ENCODE assay signal across 1 cellular context in genomic region chr6:43277643-43278523, GRCh38.
TF ChIP-seq lines count a peak whose summit lies in the region.

No MANE protein-coding gene starts in this region.

TF ChIP-seq in HepG2, 621 proteins besides CTCF, POLR2A, EP300 and RAD21 (continued from another document and continues in another):
- TF ChIP-seq NFE2L1 (CRISPR knock-in tag; IDR thresholded peaks at IDR 0.05; ENCODE audit: borderline replicate concordance) (no peak), ZSCAN29 (CRISPR knock-in tag; conservative IDR thresholded peaks at IDR 0.05) (no peak), POLR2AphosphoS5 (IDR thresholded peaks at IDR 0.05; ENCODE audit: low read depth, low read length) (peak; percentile 39; the same call in 1 of the 2 replicates), ZSCAN12 (CRISPR knock-in tag; IDR thresholded peaks at IDR 0.05) (no peak), ZNF558 (CRISPR knock-in tag; IDR thresholded peaks at IDR 0.05; ENCODE audit: borderline replicate concordance) (0 out of 2 replicates have a peak, but pooled peaks have one; percentile 81), ZNF557 (CRISPR knock-in tag; IDR thresholded peaks at IDR 0.05) (no peak), TEAD3 (CRISPR knock-in tag; optimal IDR thresholded peaks at IDR 0.05; ENCODE audit: borderline replicate concordance) (no peak), GABPB1 (CRISPR knock-in tag; IDR thresholded peaks at IDR 0.05) (peak; percentile 43; the same call in 1 of the 2 replicates), KAT8 (CRISPR knock-in tag; IDR thresholded peaks at IDR 0.05) (no peak), ATF1 (CRISPR knock-in tag; IDR thresholded peaks at IDR 0.05) (no peak), ZFYVE20 (CRISPR knock-in tag; IDR thresholded peaks at IDR 0.05; ENCODE audit: borderline replicate concordance, low read depth) (no peak), ZNF414 (CRISPR knock-in tag; IDR thresholded peaks at IDR 0.05) (peak; percentile 81), REL (CRISPR knock-in tag; conservative IDR thresholded peaks at IDR 0.05) (no peak), ZNF407 (CRISPR knock-in tag; IDR thresholded peaks at IDR 0.05; ENCODE audit: not compliant biosample characterization) (no peak), ZNF792 (CRISPR knock-in tag; IDR thresholded peaks at IDR 0.05) (no peak; the same call in 1 of the 2 replicates), ATAD3A (CRISPR knock-in tag; IDR thresholded peaks at IDR 0.05) (no peak), ZNF781 (CRISPR knock-in tag; IDR thresholded peaks at IDR 0.05; ENCODE audit: borderline replicate concordance, not compliant biosample characterization) (no peak), SAP130 (CRISPR knock-in tag; IDR thresholded peaks at IDR 0.05; ENCODE audit: low read depth) (peak; percentile 31; the same call in 1 of the 2 replicates), HNF4A (CRISPR knock-in tag; IDR thresholded peaks at IDR 0.05) (peak; percentile 97), MXI1 (IDR thresholded peaks at IDR 0.05; ENCODE audit: borderline replicate concordance, low read depth, low read length) (no peak), SP1 (IDR thresholded peaks at IDR 0.05) (no peak), SP1 (CRISPR knock-in tag; IDR thresholded peaks at IDR 0.05) (peak; percentile 17), SOX13 (IDR thresholded peaks at IDR 0.05) (0 out of 2 replicates have a peak, but pooled peaks have one; percentile 18), SOX13 (CRISPR knock-in tag; conservative IDR thresholded peaks at IDR 0.05 in 1 of 2, IDR thresholded peaks at IDR 0.05 in 1 of 2) (peak; percentile 5 to 49; a peak in 1 of 4 replicates), SALL2 (CRISPR knock-in tag; IDR thresholded peaks at IDR 0.05) (no peak), CC2D1A (CRISPR knock-in tag; IDR thresholded peaks at IDR 0.05) (0 out of 2 replicates have a peak, but pooled peaks have one; percentile 23), MED1 (CRISPR knock-in tag; IDR thresholded peaks at IDR 0.05) (peak; percentile 85), PLRG1 (conservative IDR thresholded peaks at IDR 0.05) (no peak), FOXK2 (IDR thresholded peaks at IDR 0.05) (peak; percentile 52; the same call in 1 of the 2 replicates), GATAD2A (CRISPR knock-in tag; IDR thresholded peaks at IDR 0.05) (peak; percentile 93), ZZZ3 (CRISPR knock-in tag; IDR thresholded peaks at IDR 0.05; ENCODE audit: borderline replicate concordance) (no peak; the same call in 1 of the 2 replicates), ZNF850 (CRISPR knock-in tag; conservative IDR thresholded peaks at IDR 0.05) (no peak), ZMYM2 (CRISPR knock-in tag; IDR thresholded peaks at IDR 0.05) (peak; percentile 57; the same call in 1 of the 2 replicates), ZNF768 (CRISPR knock-in tag; IDR thresholded peaks at IDR 0.05) (peak; percentile 8; the same call in 1 of the 2 replicates), SNAPC2 (CRISPR knock-in tag; IDR thresholded peaks at IDR 0.05) (peak; percentile 83; the same call in 1 of the 2 replicates), ZBTB42 (CRISPR knock-in tag; IDR thresholded peaks at IDR 0.05) (no peak), HIVEP1 (CRISPR knock-in tag; IDR thresholded peaks at IDR 0.05) (no peak), SOX5 (CRISPR knock-in tag; IDR thresholded peaks at IDR 0.05; ENCODE audit: borderline replicate concordance) (peak; percentile 38; the same call in 1 of the 2 replicates), NFKB2 (CRISPR knock-in tag; IDR thresholded peaks at IDR 0.05; ENCODE audit: borderline replicate concordance) (peak; percentile 83; the same call in 1 of the 2 replicates)
- TF ChIP-seq, protein P1, sequence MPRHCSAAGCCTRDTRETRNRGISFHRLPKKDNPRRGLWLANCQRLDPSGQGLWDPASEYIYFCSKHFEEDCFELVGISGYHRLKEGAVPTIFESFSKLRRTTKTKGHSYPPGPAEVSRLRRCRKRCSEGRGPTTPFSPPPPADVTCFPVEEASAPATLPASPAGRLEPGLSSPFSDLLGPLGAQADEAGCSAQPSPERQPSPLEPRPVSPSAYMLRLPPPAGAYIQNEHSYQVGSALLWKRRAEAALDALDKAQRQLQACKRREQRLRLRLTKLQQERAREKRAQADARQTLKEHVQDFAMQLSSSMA (CRISPR knock-in tag; IDR thresholded peaks at IDR 0.05) = no peak
- TF ChIP-seq, protein P2, sequence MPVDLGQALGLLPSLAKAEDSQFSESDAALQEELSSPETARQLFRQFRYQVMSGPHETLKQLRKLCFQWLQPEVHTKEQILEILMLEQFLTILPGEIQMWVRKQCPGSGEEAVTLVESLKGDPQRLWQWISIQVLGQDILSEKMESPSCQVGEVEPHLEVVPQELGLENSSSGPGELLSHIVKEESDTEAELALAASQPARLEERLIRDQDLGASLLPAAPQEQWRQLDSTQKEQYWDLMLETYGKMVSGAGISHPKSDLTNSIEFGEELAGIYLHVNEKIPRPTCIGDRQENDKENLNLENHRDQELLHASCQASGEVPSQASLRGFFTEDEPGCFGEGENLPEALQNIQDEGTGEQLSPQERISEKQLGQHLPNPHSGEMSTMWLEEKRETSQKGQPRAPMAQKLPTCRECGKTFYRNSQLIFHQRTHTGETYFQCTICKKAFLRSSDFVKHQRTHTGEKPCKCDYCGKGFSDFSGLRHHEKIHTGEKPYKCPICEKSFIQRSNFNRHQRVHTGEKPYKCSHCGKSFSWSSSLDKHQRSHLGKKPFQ (CRISPR knock-in tag; IDR thresholded peaks at IDR 0.05; ENCODE audit: insufficient replicate concordance) = peak; percentile 7
- TF ChIP-seq, protein P3, sequence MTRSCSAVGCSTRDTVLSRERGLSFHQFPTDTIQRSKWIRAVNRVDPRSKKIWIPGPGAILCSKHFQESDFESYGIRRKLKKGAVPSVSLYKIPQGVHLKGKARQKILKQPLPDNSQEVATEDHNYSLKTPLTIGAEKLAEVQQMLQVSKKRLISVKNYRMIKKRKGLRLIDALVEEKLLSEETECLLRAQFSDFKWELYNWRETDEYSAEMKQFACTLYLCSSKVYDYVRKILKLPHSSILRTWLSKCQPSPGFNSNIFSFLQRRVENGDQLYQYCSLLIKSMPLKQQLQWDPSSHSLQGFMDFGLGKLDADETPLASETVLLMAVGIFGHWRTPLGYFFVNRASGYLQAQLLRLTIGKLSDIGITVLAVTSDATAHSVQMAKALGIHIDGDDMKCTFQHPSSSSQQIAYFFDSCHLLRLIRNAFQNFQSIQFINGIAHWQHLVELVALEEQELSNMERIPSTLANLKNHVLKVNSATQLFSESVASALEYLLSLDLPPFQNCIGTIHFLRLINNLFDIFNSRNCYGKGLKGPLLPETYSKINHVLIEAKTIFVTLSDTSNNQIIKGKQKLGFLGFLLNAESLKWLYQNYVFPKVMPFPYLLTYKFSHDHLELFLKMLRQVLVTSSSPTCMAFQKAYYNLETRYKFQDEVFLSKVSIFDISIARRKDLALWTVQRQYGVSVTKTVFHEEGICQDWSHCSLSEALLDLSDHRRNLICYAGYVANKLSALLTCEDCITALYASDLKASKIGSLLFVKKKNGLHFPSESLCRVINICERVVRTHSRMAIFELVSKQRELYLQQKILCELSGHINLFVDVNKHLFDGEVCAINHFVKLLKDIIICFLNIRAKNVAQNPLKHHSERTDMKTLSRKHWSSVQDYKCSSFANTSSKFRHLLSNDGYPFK (CRISPR knock-in tag; IDR thresholded peaks at IDR 0.05; ENCODE audit: borderline replicate concordance) = peak; percentile 66
- TF ChIP-seq, protein P4, sequence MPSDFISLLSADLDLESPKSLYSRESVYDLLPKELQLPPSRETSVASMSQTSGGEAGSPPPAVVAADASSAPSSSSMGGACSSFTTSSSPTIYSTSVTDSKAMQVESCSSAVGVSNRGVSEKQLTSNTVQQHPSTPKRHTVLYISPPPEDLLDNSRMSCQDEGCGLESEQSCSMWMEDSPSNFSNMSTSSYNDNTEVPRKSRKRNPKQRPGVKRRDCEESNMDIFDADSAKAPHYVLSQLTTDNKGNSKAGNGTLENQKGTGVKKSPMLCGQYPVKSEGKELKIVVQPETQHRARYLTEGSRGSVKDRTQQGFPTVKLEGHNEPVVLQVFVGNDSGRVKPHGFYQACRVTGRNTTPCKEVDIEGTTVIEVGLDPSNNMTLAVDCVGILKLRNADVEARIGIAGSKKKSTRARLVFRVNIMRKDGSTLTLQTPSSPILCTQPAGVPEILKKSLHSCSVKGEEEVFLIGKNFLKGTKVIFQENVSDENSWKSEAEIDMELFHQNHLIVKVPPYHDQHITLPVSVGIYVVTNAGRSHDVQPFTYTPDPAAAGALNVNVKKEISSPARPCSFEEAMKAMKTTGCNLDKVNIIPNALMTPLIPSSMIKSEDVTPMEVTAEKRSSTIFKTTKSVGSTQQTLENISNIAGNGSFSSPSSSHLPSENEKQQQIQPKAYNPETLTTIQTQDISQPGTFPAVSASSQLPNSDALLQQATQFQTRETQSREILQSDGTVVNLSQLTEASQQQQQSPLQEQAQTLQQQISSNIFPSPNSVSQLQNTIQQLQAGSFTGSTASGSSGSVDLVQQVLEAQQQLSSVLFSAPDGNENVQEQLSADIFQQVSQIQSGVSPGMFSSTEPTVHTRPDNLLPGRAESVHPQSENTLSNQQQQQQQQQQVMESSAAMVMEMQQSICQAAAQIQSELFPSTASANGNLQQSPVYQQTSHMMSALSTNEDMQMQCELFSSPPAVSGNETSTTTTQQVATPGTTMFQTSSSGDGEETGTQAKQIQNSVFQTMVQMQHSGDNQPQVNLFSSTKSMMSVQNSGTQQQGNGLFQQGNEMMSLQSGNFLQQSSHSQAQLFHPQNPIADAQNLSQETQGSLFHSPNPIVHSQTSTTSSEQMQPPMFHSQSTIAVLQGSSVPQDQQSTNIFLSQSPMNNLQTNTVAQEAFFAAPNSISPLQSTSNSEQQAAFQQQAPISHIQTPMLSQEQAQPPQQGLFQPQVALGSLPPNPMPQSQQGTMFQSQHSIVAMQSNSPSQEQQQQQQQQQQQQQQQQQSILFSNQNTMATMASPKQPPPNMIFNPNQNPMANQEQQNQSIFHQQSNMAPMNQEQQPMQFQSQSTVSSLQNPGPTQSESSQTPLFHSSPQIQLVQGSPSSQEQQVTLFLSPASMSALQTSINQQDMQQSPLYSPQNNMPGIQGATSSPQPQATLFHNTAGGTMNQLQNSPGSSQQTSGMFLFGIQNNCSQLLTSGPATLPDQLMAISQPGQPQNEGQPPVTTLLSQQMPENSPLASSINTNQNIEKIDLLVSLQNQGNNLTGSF (CRISPR knock-in tag; IDR thresholded peaks at IDR 0.05) = no peak; the same call in 1 of the 2 replicates
- TF ChIP-seq, protein P5, sequence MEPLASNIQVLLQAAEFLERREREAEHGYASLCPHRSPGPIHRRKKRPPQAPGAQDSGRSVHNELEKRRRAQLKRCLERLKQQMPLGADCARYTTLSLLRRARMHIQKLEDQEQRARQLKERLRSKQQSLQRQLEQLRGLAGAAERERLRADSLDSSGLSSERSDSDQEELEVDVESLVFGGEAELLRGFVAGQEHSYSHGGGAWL (CRISPR knock-in tag; IDR thresholded peaks at IDR 0.05) = no peak
